In genomic region chr12:11615481-11615880, GRCh38 we compare ENCODE assay signal across 25 cellular contexts. TPM values are rescaled to one million over a fixed set of nuclear protein-coding genes. Genes with fewer than 3 reads are reported as not detected.
A peak's percentile ranks its signal among the peaks of the same experiment; 100 is the strongest.
DNase-seq lines count a peak whose midpoint lies in the region; ATAC-seq, FAIRE-seq and TF ChIP-seq lines count a peak whose summit lies in the region.
"Had no signal": no experiment of that assay in that cellular context is flagged by ENCODE, and none has a peak within 500 bp of the region (broad histone marks: within the 10 kb centered on the region; RNA-seq: fewer than 3 reads in every experiment).

No MANE protein-coding gene starts in this region.

- CTCF ChIA-PET in A549 (lab: Yijun Ruan, JAX), result interaction anchor here (1.1 to 1.2 kb wide), 2 partner anchors 247 to 418 kb away, joined by 3 read pairs; no protein-coding TSS in a partner anchor

- FAIRE-seq in A549 (lab: Jason Lieb, UNC), result no peak
- FAIRE-seq: GM12892 had no signal

- DNase-seq in A549 (ENCODE audit: low read depth in 1 of 2, low spot score in 1 of 2), result no peak
- peak; percentile 1 for DNase-seq in DMS79 (lab: John Stamatoyannopoulos, UW)
- DNase-seq in NCI-H1105 (lab: John Stamatoyannopoulos, UW), result peak; percentile 54
- DNase-seq in endodermal cell, result no peak
- DNase-seq in NCI-H82 treated with DMSO at 0.1 percent for 48 hours (lab: John Stamatoyannopoulos, UW; ENCODE audit: unreplicated experiment), result no peak
- no peak for DNase-seq in lower leg skin (ENCODE audit: low spot score in 2 of 2)
- DNase-seq in cerebellar nuclear complex (lab: John Stamatoyannopoulos, UW), result no peak
- DNase-seq: CD8-positive, alpha-beta memory T cell; DMS 273 treated with DMSO at 0.1 percent for 48 hours; DND-41; H7; KBM-7; MG63; NCI-H1417 treated with DMSO at 0.1 percent for 48 hours; NCI-H187 treated with DMSO at 0.1 percent for 48 hours; NCI-H2107; NCI-H524; NCI-H748 treated with DMSO at 0.1 percent for 48 hours; SHP77 treated with DMSO at 0.1 percent for 48 hours; T-helper 1 cell had no signal

- no peak overlapping the region for H3K4me2 ChIP-seq in A549

- H3K27ac ChIP-seq in A549, result no peak overlapping the region
- no peak overlapping the region for H3K27ac ChIP-seq in endodermal cell (ENCODE audit: low read depth, low read length)
- H3K27ac ChIP-seq: C4-2B had no signal

- no peak for TF ChIP-seq RAD21 in A549 (conservative IDR thresholded peaks at IDR 0.05 in 1 of 2, IDR thresholded peaks at IDR 0.05 in 1 of 2)

- 100% methylated on average over 1 of the region's 1 CpG for WGBS in A549 (ENCODE audit: missing lambda C conversion rate)
- WGBS in endodermal cell (ENCODE audit: insufficient coverage in 1 of 2, insufficient read length in 1 of 2), 2 experiments, result 84 to 100% methylated on average over 1 of the region's 1 CpG
- 94 to 100% methylated on average over 1 of the region's 1 CpG for WGBS in lower leg skin, 2 donors

- no peaks in the 10 kb centered on the region for H3K27me3 Mint-ChIP-seq in endodermal cell (ENCODE audit: insufficient read depth)
- H3K27me3 Mint-ChIP-seq: B cell had no signal

- no peaks in the 10 kb centered on the region for H3K36me3 ChIP-seq in endodermal cell (ENCODE audit: control insufficient read depth, insufficient read depth, low read length)
- H3K36me3 ChIP-seq: MG63 had no signal

- no peak for ATAC-seq in A549
- no peak for ATAC-seq in HG03439 (IDR thresholded peaks at IDR 0.05; ENCODE audit: unreplicated experiment)

- POLR2A ChIA-PET in A549 (lab: Yijun Ruan, JAX), result no interaction called here

- peaks cover 2% of the 10 kb centered on the region for H3K36me3 Mint-ChIP-seq in endodermal cell (ENCODE audit: low read depth)
- H3K36me3 Mint-ChIP-seq: CD8-positive, alpha-beta memory T cell had no signal

- TF ChIP-seq POLR2A in A549 (IDR thresholded peaks at IDR 0.05; ENCODE audit: low read length), result no peak
- no peak for TF ChIP-seq POLR2A in lower leg skin (IDR thresholded peaks at IDR 0.05)

- H3K27ac Mint-ChIP-seq in endodermal cell, result peak overlapping the region; percentile 86
- H3K27ac Mint-ChIP-seq: B cell; T-helper 2 cell treated with Interferon-gamma antibody and Interleukin-4, amounts not matched to agents 5 μg/mL and 100 μg/mL, for 36 hours had no signal

- H3K4me1 ChIP-seq in A549, result no peaks in the 10 kb centered on the region
- H3K4me1 ChIP-seq in endodermal cell (ENCODE audit: control insufficient read depth, insufficient read depth, low read length), result no peaks in the 10 kb centered on the region

- H3K9me3 ChIP-seq in A549, result no peaks in the 10 kb centered on the region
- H3K9me3 ChIP-seq in endodermal cell (ENCODE audit: control insufficient read depth, low read length), result no peaks in the 10 kb centered on the region
- H3K9me3 ChIP-seq: MG63 had no signal

- TF ChIP-seq CTCF in A549 (IDR thresholded peaks at IDR 0.05) (no peak), endodermal cell (conservative IDR thresholded peaks at IDR 0.05) (no peak), lower leg skin (IDR thresholded peaks at IDR 0.05) (no peak)

- intact Hi-C loops in lower leg skin (cut with DNase I; ENCODE audit: low total_unique reads), result no loop called here

- peak overlapping the region; percentile 54 for H3K4me3 Mint-ChIP-seq in endodermal cell
- H3K4me3 Mint-ChIP-seq: B cell; CD8-positive, alpha-beta memory T cell; T-helper 2 cell treated with Interferon-gamma antibody and Interleukin-4, amounts not matched to agents 5 μg/mL and 100 μg/mL, for 36 hours had no signal

- no peaks in the 10 kb centered on the region for H3K9me3 Mint-ChIP-seq in endodermal cell
- H3K9me3 Mint-ChIP-seq: CD8-positive, alpha-beta memory T cell; T-helper 2 cell treated with Interferon-gamma antibody and Interleukin-4, amounts not matched to agents 5 μg/mL and 100 μg/mL, for 36 hours had no signal

- H3K4me3 ChIP-seq in A549, result no peak overlapping the region
- peak overlapping the region; percentile 15 for H3K4me3 ChIP-seq in endodermal cell (ENCODE audit: low read length)
- no peak overlapping the region for H3K4me3 ChIP-seq in lower leg skin (ENCODE audit: low read depth, poor library complexity, severe bottlenecking)
- H3K4me3 ChIP-seq: MG63 had no signal

- no peaks in the 10 kb centered on the region for H3K27me3 ChIP-seq in endodermal cell (ENCODE audit: control insufficient read depth, insufficient read depth, low read length, poor library complexity, severe bottlenecking)
- H3K27me3 ChIP-seq: MG63 had no signal

- no peak for TF ChIP-seq EP300 in A549 (IDR thresholded peaks at IDR 0.05)

- peaks cover 62% of the 10 kb centered on the region for H3K4me1 Mint-ChIP-seq in endodermal cell
- H3K4me1 Mint-ChIP-seq: B cell; CD8-positive, alpha-beta memory T cell had no signal

- H3K9ac ChIP-seq in endodermal cell (ENCODE audit: extremely low read depth, low read length, poor library complexity, severe bottlenecking), result no peak overlapping the region

TF ChIP-seq in A549, 52 proteins besides CTCF, POLR2A, EP300 and RAD21:
- TF ChIP-seq GATA3 (IDR thresholded peaks at IDR 0.05; ENCODE audit: borderline replicate concordance) (no peak), MAFK (IDR thresholded peaks at IDR 0.05; ENCODE audit: partially characterized antibody) (peak; percentile 45)

RNA-seq across cellular contexts. Expression of gene ETV6, which starts 34.0 kb away (rescaled TPM):
- polyA plus RNA-seq in A549 (2011; rRNA removed), result 7.0 and 9.9 TPM in 2 replicates
- polyA plus RNA-seq in A549 (2012; cell fraction: cytosol; rRNA removed), result 2.1 and 2.6 TPM in 2 replicates
- 3.5 and 5.5 TPM in 2 replicates for polyA plus RNA-seq in A549 (2012; cell fraction: nucleus; rRNA removed)
- 4.0 to 5.0 TPM (median 4.4 TPM) in 3 replicates for polyA plus RNA-seq in A549 (2017; fragmentation: RNase III; extraction: RNeasy Plus Mini Kit Qiagen cat#74134 plus additional on column Dnase treatment)
- 18.5 and 18.7 TPM in 2 replicates for polyA minus RNA-seq in A549 (2011; rRNA and poly(A)+ RNA removed)
- total RNA-seq in endodermal cell, result 10 to 100 TPM in 1 of 2 donors, 1 to 10 TPM in 1; 9.3 to 22.1 TPM
- polyA plus RNA-seq in endodermal cell (2013, experiment 1 of 2), result 7.5 TPM
- 7.7 TPM for polyA plus RNA-seq in endodermal cell (2013, experiment 2 of 2)
- 10 to 100 TPM; 17.7 to 27.1 (median 25.0) TPM for total RNA-seq in lower leg skin

Comparison
In these comparisons a context has a peak if more than half of its experiments do, and no peak if none do; other contexts are left out.
1. DNase-seq: peak in DMS79 (single experiment) and NCI-H1105 (single experiment); none in A549 (0 of 2), endodermal cell (single experiment), NCI-H82 treated with DMSO at 0.1 percent for 48 hours (single experiment), lower leg skin (0 of 2) and cerebellar nuclear complex (0 of 2).